ENCODE assay signal across 1 cellular context in the genomic region with DNA sequence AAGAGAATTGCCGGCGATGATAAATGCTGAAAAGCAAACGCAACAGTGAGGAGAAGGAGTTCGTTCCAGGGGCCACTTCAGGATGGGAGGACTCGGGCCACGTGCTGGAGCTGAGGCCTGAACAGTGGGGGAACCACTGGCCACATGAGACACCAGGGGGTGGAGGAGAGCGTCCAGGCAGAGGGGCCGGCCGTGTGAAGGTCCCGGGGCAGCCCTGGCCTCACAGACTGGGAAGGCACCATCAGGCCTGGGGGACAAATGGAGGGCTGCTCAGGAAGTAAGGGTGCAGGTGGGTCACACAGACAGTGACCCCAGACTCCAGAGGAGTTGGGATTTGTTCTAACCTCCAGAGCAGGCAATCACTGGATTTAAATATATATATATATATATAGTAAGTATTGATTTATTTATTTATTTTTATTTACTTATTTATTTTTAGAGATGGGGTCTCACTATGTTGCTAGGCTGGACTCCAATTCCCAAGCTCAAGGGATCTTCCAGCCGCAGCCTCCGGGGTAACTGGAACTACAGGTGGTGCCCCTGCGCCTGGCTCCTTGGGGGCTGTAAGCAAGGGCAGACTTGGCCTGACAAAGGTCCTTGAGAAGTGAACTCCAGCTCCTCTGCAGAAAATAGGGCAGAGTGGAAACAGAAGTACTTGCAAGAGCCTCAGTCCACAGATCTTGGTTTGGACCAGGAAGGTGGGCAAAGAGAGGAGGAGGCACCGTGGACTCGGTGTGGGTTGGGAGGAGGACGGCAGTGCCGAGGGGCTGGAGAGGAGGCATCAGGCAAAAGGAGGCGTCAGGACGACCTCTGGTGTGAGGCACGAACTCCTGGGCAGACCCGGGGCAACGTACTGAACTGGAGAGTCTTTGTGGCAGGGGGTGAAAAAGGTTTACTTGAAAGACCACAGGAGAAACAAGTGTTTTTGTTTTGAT.
TF ChIP-seq lines count a peak whose summit lies in the region.

No MANE protein-coding gene starts in this region.

TF ChIP-seq in HepG2, 621 proteins besides CTCF, POLR2A, EP300 and RAD21:
- no peak for TF ChIP-seq ZFP90 (CRISPR knock-in tag; IDR thresholded peaks at IDR 0.05; ENCODE audit: borderline replicate concordance)
- TF ChIP-seq, protein P1, sequence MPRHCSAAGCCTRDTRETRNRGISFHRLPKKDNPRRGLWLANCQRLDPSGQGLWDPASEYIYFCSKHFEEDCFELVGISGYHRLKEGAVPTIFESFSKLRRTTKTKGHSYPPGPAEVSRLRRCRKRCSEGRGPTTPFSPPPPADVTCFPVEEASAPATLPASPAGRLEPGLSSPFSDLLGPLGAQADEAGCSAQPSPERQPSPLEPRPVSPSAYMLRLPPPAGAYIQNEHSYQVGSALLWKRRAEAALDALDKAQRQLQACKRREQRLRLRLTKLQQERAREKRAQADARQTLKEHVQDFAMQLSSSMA (CRISPR knock-in tag; IDR thresholded peaks at IDR 0.05): no peak
- no peak for TF ChIP-seq ZNF343 (CRISPR knock-in tag; IDR thresholded peaks at IDR 0.05)
- no peak for TF ChIP-seq NFE2L2 (IDR thresholded peaks at IDR 0.05; ENCODE audit: low read length)
- TF ChIP-seq SIX1 (CRISPR knock-in tag; IDR thresholded peaks at IDR 0.05; ENCODE audit: borderline replicate concordance): no peak
- no peak for TF ChIP-seq MZF1 (CRISPR knock-in tag; IDR thresholded peaks at IDR 0.05; ENCODE audit: borderline replicate concordance)
